ENCODE assay signal across 9 cellular contexts in the genomic region with DNA sequence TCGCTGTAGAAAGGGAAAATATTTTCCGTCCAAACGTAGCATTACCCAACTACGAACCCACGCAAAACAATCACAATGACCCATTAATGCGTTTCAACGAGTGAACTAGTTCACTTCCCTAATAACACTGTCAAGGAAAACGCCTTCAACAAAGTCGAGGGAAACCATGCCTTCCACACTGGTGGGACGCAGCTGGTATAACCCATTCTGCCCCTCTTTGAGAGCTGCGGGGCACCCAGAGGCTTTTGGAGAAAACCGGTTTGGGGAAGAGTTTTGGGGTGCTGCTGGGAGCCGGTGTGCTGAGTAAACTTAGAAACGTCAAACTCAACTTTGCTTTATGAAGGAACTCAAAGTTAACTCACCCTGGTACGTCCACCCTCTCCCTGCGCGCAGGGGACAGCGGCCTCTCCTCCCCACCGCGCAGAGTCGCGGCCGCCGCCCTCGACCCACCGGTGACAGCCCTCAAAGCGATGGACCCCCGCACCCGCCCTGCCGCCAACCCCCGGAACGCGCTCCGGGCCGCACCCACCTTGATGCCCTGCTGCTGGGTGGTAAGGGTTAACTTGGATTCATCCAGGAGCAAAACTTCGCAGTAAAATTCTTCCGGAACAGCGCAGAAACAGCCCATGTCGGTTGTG. TPM values are rescaled to one million over a fixed set of nuclear protein-coding genes. Genes with fewer than 3 reads are reported as not detected.
A peak's percentile ranks its signal among the peaks of the same experiment; 100 is the strongest.
DNase-seq lines count a peak whose midpoint lies in the region; ATAC-seq, FAIRE-seq and TF ChIP-seq lines count a peak whose summit lies in the region.
"Had no signal": no experiment of that assay in that cellular context is flagged by ENCODE, and none has a peak within 500 bp of the region (broad histone marks: within the 10 kb centered on the region; RNA-seq: fewer than 3 reads in every experiment).

No MANE protein-coding gene starts in this region.

- intact Hi-C loops in psoas muscle (cut with DNase I): loop anchor here in 1 of 2 donors (2.0 kb wide), 1 partner anchor 208 kb away; no protein-coding TSS in a partner anchor

- H3K4me1 ChIP-seq in psoas muscle: no peaks in the 10 kb centered on the region

- no peaks in the 10 kb centered on the region for H3K9me3 ChIP-seq in psoas muscle

- WGBS in psoas muscle, 3 donors: 1% methylated on average over 38 to 39 of the region's 39 CpGs

- H3K27ac ChIP-seq in psoas muscle: peak overlapping the region; percentile 56

- FAIRE-seq in frontal cortex (lab: Jason Lieb, UNC): no peak
- FAIRE-seq: A204.1 had no signal

- peaks cover 0 to 42% (median 4%) of the 10 kb centered on the region in 3 donors for H3K27me3 ChIP-seq in psoas muscle (ENCODE audit: insufficient read depth in 3 of 3, low read length in 2 of 3)

- H3K4me3 ChIP-seq in WI38 (ENCODE audit: low read depth, low read length): peak overlapping the region; percentile 52
- H3K4me3 ChIP-seq in psoas muscle: peak overlapping the region; percentile 85

- DNase-seq in NCI-H2029 (lab: John Stamatoyannopoulos, UW): peak; percentile 29
- no peak for DNase-seq in NCI-H2029 treated with DMSO at 0.1 percent for 48 hours (lab: John Stamatoyannopoulos, UW)
- DNase-seq in glomerular visceral epithelial cell (ENCODE audit: extremely low spot score): peak; percentile 10
- peak in 1 of 2 donors; percentile 13 for DNase-seq in psoas muscle
- DNase-seq in mesenteric fat pad (ENCODE audit: low spot score): no peak
- DNase-seq in superior temporal gyrus (ENCODE audit: extremely low spot score): no peak
- no peak for DNase-seq in frontal cortex (ENCODE audit: low spot score in 2 of 2)

- H3K36me3 ChIP-seq in psoas muscle (ENCODE audit: insufficient read depth in 1 of 2, low read depth in 1 of 2): no peaks in the 10 kb centered on the region

- TF ChIP-seq CTCF in WI38 (IDR thresholded peaks at IDR 0.05; ENCODE audit: low read depth, low read length): no peak
- no peak for TF ChIP-seq CTCF in psoas muscle (IDR thresholded peaks at IDR 0.05)

- no peak for ATAC-seq in psoas muscle

RNA-seq across cellular contexts. Expression of gene EPB41L4A, which starts 0.5 kb away (rescaled TPM):
- total RNA-seq in psoas muscle: 1 to 10 TPM; 1.8 to 7.2 (median 5.1) TPM
- 1 to 10 TPM; 1.0 to 1.9 (median 1.6) TPM for polyA plus RNA-seq in psoas muscle
- total RNA-seq in mesenteric fat pad: 30.2 TPM
- 33.8 TPM for total RNA-seq in frontal cortex

Comparison
In these comparisons a context has a peak if more than half of its experiments do, and no peak if none do; other contexts are left out.
1. DNase-seq: peak in NCI-H2029 (single experiment) and glomerular visceral epithelial cell (single experiment); none in NCI-H2029 treated with DMSO at 0.1 percent for 48 hours (single experiment), mesenteric fat pad (single experiment), superior temporal gyrus (single experiment) and frontal cortex (0 of 2).